In genomic region chr9:589723-590122, GRCh38 we compare ENCODE assay signal across 11 cellular contexts.
A peak's percentile ranks its signal among the peaks of the same experiment; 100 is the strongest.
DNase-seq lines count a peak whose midpoint lies in the region; ATAC-seq and TF ChIP-seq lines count a peak whose summit lies in the region.
"Had no signal": no experiment of that assay in that cellular context is flagged by ENCODE, and none has a peak within 500 bp of the region (broad histone marks: within the 10 kb centered on the region; RNA-seq: fewer than 3 reads in every experiment).

No MANE protein-coding gene starts in this region.

- H3K79me1 ChIP-seq in trophoblast cell (ENCODE audit: low read length), result peaks cover 1% of the 10 kb centered on the region

- no peak overlapping the region for H3K4me3 ChIP-seq in AG09309 (ENCODE audit: control insufficient read depth, low read depth, low read length)
- H3K4me3 ChIP-seq in endodermal cell (ENCODE audit: low read length), result peak overlapping the region; percentile 26
- H3K4me3 ChIP-seq in lung, result no peak overlapping the region
- H3K4me3 ChIP-seq in trophoblast cell (ENCODE audit: low read depth, low read length), result no peak overlapping the region

- no peak overlapping the region for H3K18ac ChIP-seq in trophoblast cell (ENCODE audit: low read length)

- no peak overlapping the region for H2BK5ac ChIP-seq in trophoblast cell (ENCODE audit: low read depth, low read length, poor library complexity)

- H4K8ac ChIP-seq in trophoblast cell (ENCODE audit: low read depth, low read length), result no peak overlapping the region

- no peak overlapping the region for H2AK5ac ChIP-seq in trophoblast cell (ENCODE audit: low read length)

- 53 to 67% methylated on average over 3 of the region's 3 CpGs for WGBS in endodermal cell (ENCODE audit: insufficient coverage in 1 of 2, insufficient read length in 1 of 2), 2 experiments
- WGBS in lung, 2 donors, result 0 to 4% methylated on average over 3 of the region's 3 CpGs
- WGBS in trophoblast cell (ENCODE audit: extremely low coverage, insufficient coverage, insufficient read length), result no CpG with 5 or more reads among the region's 3 CpGs

- peaks cover 17% of the 10 kb centered on the region for H3K4me1 Mint-ChIP-seq in endodermal cell

- H2AFZ ChIP-seq in trophoblast cell (ENCODE audit: insufficient read depth, low read length, poor library complexity), result no peak overlapping the region

- no peak overlapping the region for H3K4ac ChIP-seq in trophoblast cell (ENCODE audit: low read depth, low read length)

- no peaks in the 10 kb centered on the region for H3K27me3 Mint-ChIP-seq in endodermal cell (ENCODE audit: insufficient read depth)
- H3K27me3 Mint-ChIP-seq: CD4-positive, alpha-beta memory T cell had no signal

- no peak overlapping the region for H2BK120ac ChIP-seq in trophoblast cell (ENCODE audit: insufficient read depth, low read length, poor library complexity)

- no peak overlapping the region for H3K23ac ChIP-seq in trophoblast cell (ENCODE audit: low read length)

- H3K36me3 ChIP-seq in endodermal cell (ENCODE audit: control insufficient read depth, insufficient read depth, low read length), result peaks cover 17% of the 10 kb centered on the region
- no peaks in the 10 kb centered on the region for H3K36me3 ChIP-seq in lung (ENCODE audit: control insufficient read depth in 2 of 2, insufficient read depth in 2 of 2, low read length in 2 of 2)
- H3K36me3 ChIP-seq in trophoblast cell (ENCODE audit: control insufficient read depth in 1 of 2, insufficient read depth in 2 of 2, low read length in 2 of 2), result no peaks in the 10 kb centered on the region

- TF ChIP-seq CTCF in AG09309 (IDR thresholded peaks at IDR 0.05; ENCODE audit: control insufficient read depth, insufficient read depth, low read depth, low read length, missing control alignments) (no peak), endodermal cell (conservative IDR thresholded peaks at IDR 0.05) (no peak), lung (IDR thresholded peaks at IDR 0.05; ENCODE audit: control extremely low read depth, extremely low read depth) (no peak)

- H3K9me3 ChIP-seq in endodermal cell (ENCODE audit: control insufficient read depth, low read length), result peaks cover 25% of the 10 kb centered on the region
- no peaks in the 10 kb centered on the region for H3K9me3 ChIP-seq in lung (ENCODE audit: control insufficient read depth in 2 of 2, insufficient read depth in 1 of 2, low read length in 1 of 2)
- H3K9me3 ChIP-seq in trophoblast cell (ENCODE audit: insufficient read depth, low read depth, low read length), result no peaks in the 10 kb centered on the region

- no peaks in the 10 kb centered on the region for H3K79me2 ChIP-seq in trophoblast cell (ENCODE audit: control insufficient read depth, insufficient read depth, low read length, poor library complexity)

- peaks cover 42% of the 10 kb centered on the region for H3K9me3 Mint-ChIP-seq in endodermal cell
- H3K9me3 Mint-ChIP-seq: CD4-positive, alpha-beta memory T cell had no signal

- ATAC-seq in lung (ENCODE audit: insufficient read depth, low FRiP score) (no peak), HG03039 (IDR thresholded peaks at IDR 0.05; ENCODE audit: unreplicated experiment) (no peak)

- no peak overlapping the region for H3K9ac ChIP-seq in endodermal cell (ENCODE audit: extremely low read depth, low read length, poor library complexity, severe bottlenecking)
- no peak overlapping the region for H3K9ac ChIP-seq in trophoblast cell (ENCODE audit: low read length)

- H3K27ac ChIP-seq in endodermal cell (ENCODE audit: low read depth, low read length) (no peak overlapping the region), lung (ENCODE audit: low read depth in 1 of 2, low read length in 1 of 2) (peak overlapping the region; percentile 49 to 81), trophoblast cell (ENCODE audit: low read depth, low read length) (no peak overlapping the region)

- peaks cover 24% of the 10 kb centered on the region for H3K36me3 Mint-ChIP-seq in endodermal cell (ENCODE audit: low read depth)
- H3K36me3 Mint-ChIP-seq: CD4-positive, alpha-beta memory T cell had no signal

- H3K27me3 ChIP-seq in endodermal cell (ENCODE audit: control insufficient read depth, insufficient read depth, low read length, poor library complexity, severe bottlenecking) (no peaks in the 10 kb centered on the region), lung (ENCODE audit: control insufficient read depth, insufficient read depth) (no peaks in the 10 kb centered on the region), trophoblast cell (ENCODE audit: insufficient read depth, low read length) (no peaks in the 10 kb centered on the region)

- H3K4me1 ChIP-seq in endodermal cell (ENCODE audit: control insufficient read depth, insufficient read depth, low read length) (peaks cover 5% of the 10 kb centered on the region), lung (ENCODE audit: control insufficient read depth in 2 of 2, insufficient read depth in 2 of 2, low read length in 2 of 2) (peaks cover 7 to 25% of the 10 kb centered on the region in 2 donors), trophoblast cell (ENCODE audit: control insufficient read depth in 1 of 2, insufficient read depth in 2 of 2, low read length in 2 of 2) (peaks cover 3 to 13% of the 10 kb centered on the region in 2 experiments)

- H2BK12ac ChIP-seq in trophoblast cell (ENCODE audit: low read length), result no peak overlapping the region

- no peak overlapping the region for H4K12ac ChIP-seq in trophoblast cell (ENCODE audit: low read depth, low read length)

- no peak overlapping the region for H3K4me2 ChIP-seq in trophoblast cell (ENCODE audit: low read length)

- DNase-seq in AG09309 (ENCODE audit: low read depth) (peak; percentile 8), OCI-M1 (lab: John Stamatoyannopoulos, UW) (peak; percentile 6), endodermal cell (no peak), lung (ENCODE audit: low spot score) (no peak), trophoblast cell (no peak), NCI-H446 treated with DMSO at 0.1 percent for 48 hours (lab: John Stamatoyannopoulos, UW) (no peak)
- DNase-seq in stimulated activated naive CD4-positive, alpha-beta T cell treated with Interleukin-2 at 50 U/mL for 16 hours (lab: John Stamatoyannopoulos, UW), result no peak
- DNase-seq: CD4-positive, alpha-beta memory T cell; NCI-H1436 treated with DMSO at 0.1 percent for 48 hours; stimulated activated CD4-positive, alpha-beta T cell treated with anti-CD3 and anti-CD28 coated beads, Interleukin-4, amount 100 ng/mL, for 4 hours had no signal

- H4K91ac ChIP-seq in trophoblast cell (ENCODE audit: low read depth, low read length), result no peak overlapping the region

- no peak overlapping the region for H3K4me3 Mint-ChIP-seq in endodermal cell
- H3K4me3 Mint-ChIP-seq: CD4-positive, alpha-beta memory T cell had no signal

- H3K27ac Mint-ChIP-seq in endodermal cell, result peak overlapping the region; percentile 36

- no peak overlapping the region for H3K14ac ChIP-seq in trophoblast cell (ENCODE audit: low read length)

Comparison
In these comparisons a context has a peak if more than half of its experiments do, and no peak if none do; other contexts are left out.
1. DNase-seq: peak in AG09309 (single experiment) and OCI-M1 (single experiment); none in endodermal cell (single experiment), lung (single experiment), trophoblast cell (0 of 2), NCI-H446 treated with DMSO at 0.1 percent for 48 hours (single experiment) and stimulated activated naive CD4-positive, alpha-beta T cell treated with Interleukin-2 at 50 U/mL for 16 hours (single experiment).
2. H3K27ac ChIP-seq: peak in lung (2 of 2); none in endodermal cell (single experiment) and trophoblast cell (single experiment).